ENCODE assay signal across 29 cellular contexts in genomic region chr10:84551437-84552120, GRCh38.
DNase-seq lines count a peak whose midpoint lies in the region; ATAC-seq, FAIRE-seq and TF ChIP-seq lines count a peak whose summit lies in the region.
"Had no signal": no experiment of that assay in that cellular context is flagged by ENCODE, and none has a peak within 500 bp of the region (broad histone marks: within the 10 kb centered on the region; RNA-seq: fewer than 3 reads in every experiment).

No MANE protein-coding gene starts in this region.

- 15% methylated on average over 6 of the region's 6 CpGs for WGBS in GM12878 (ENCODE audit: insufficient coverage, insufficient replicate concordance, low lambda C conversion rate, missing lambda C conversion rate)

- no TSS peak for BruUV-seq in GM12878 (replicated peaks; lab: Mats Ljungman, UMichigan)

- no peak for TF ChIP-seq CTCF in GM12878 (IDR thresholded peaks at IDR 0.05 in 2 of 3, conservative IDR thresholded peaks at IDR 0.05 in 1 of 3; ENCODE audit: control insufficient read depth in 2 of 3, extremely low read depth in 1 of 3, insufficient read depth in 1 of 3, low read depth in 3 of 3, low read length in 3 of 3)

- H3K79me2 ChIP-seq in GM12878 (ENCODE audit: control insufficient read depth, insufficient read depth, low read length) = no peaks in the 10 kb centered on the region

- H3K27me3 Mint-ChIP-seq in activated T-cell treated with anti-CD3 and anti-CD28 coated beads, Interleukin-2, amount 50 U/mL, for 4 hours (ENCODE audit: low read depth) = peaks cover 19% of the 10 kb centered on the region

- no peaks in the 10 kb centered on the region for H3K4me1 ChIP-seq in GM12878 (ENCODE audit: control insufficient read depth, insufficient read depth, low read length)
- H3K4me1 ChIP-seq: body of pancreas, heart right ventricle had no signal

- H3K4me2 ChIP-seq in GM12878 (ENCODE audit: control insufficient read depth, insufficient read depth) = no peak overlapping the region
- H3K4me2 ChIP-seq: KMS-11, neural progenitor cell had no signal

- H4K20me1 ChIP-seq in GM12878 (ENCODE audit: control insufficient read depth, insufficient read depth) = no peaks in the 10 kb centered on the region

- no peaks in the 10 kb centered on the region for H3K36me3 Mint-ChIP-seq in activated T-cell treated with anti-CD3 and anti-CD28 coated beads, Interleukin-2, amount 50 U/mL, for 4 hours (ENCODE audit: insufficient read depth)
- H3K36me3 Mint-ChIP-seq: activated CD4-positive, alpha-beta memory T cell treated with anti-CD3 and anti-CD28 coated beads for 36 hours; activated naive CD8-positive, alpha-beta T cell treated with anti-CD3 and anti-CD28 coated beads, Interleukin-2, amount 10 ng/mL, durations not matched to agents 7 days and 5 days; neural progenitor cell had no signal

- FAIRE-seq in GM12878 (lab: Jason Lieb, UNC) = no peak
- FAIRE-seq: GM12891, HTR-8/SVneo had no signal

- H2AFZ ChIP-seq in GM12878 (ENCODE audit: control insufficient read depth, low read depth, low read length) = no peak overlapping the region
- H2AFZ ChIP-seq: GM23248, neural progenitor cell had no signal

- intact Hi-C loops in GM12878 (cut with micrococcal nuclease; ENCODE audit: unreplicated experiment) = no loop called here

- no peaks in the 10 kb centered on the region for H3K36me3 ChIP-seq in GM12878 (ENCODE audit: control insufficient read depth in 2 of 2, insufficient read depth in 2 of 2, low read length in 1 of 2)
- H3K36me3 ChIP-seq: heart right ventricle, neural progenitor cell, thoracic aorta had no signal

- SMC1A ChIA-PET in GM12878 (lab: Charles Lee; ENCODE audit: uncharacterized antibody, unreplicated experiment) = interaction anchor here (0.9 kb wide), 1 partner anchor 14 kb away, joined by 3 read pairs; no protein-coding TSS in a partner anchor

- no peak overlapping the region for H3K4me3 ChIP-seq in GM12878
- H3K4me3 ChIP-seq: body of pancreas, GM23248, heart right ventricle, neural progenitor cell, thoracic aorta had no signal

- CTCF ChIA-PET in GM12878 (lab: Yijun Ruan, JAX) = interaction anchor here (0.6 to 2.4 kb wide), 5 partner anchors 10 to 285 kb away, joined by 3 to 10 read pairs (median 3); no protein-coding TSS in a partner anchor

- ATAC-seq in GM18867 (IDR thresholded peaks at IDR 0.05; ENCODE audit: unreplicated experiment) (peak; percentile 56), GM19463 (IDR thresholded peaks at IDR 0.05; ENCODE audit: unreplicated experiment) (peak; percentile 76), HG02981 (IDR thresholded peaks at IDR 0.05; ENCODE audit: unreplicated experiment) (peak; percentile 69), GM12878 (peak; percentile 52)
- ATAC-seq in activated T-cell treated with anti-CD3 and anti-CD28 coated beads, Interleukin-2, amount 50 U/mL, for 4 hours = no peak
- ATAC-seq: body of pancreas; heart right ventricle; Panc1; sciatic nerve; stimulated activated naive CD8-positive, alpha-beta T cell treated with anti-CD3 and anti-CD28 coated beads, Interleukin-15, Interleukin-2, amounts not matched to agents 100 U/mL and 50 U/mL, for 24 hours had no signal

- no peaks in the 10 kb centered on the region for H3K27me3 ChIP-seq in GM12878 (replicated peaks in 1 of 2; ENCODE audit: control insufficient read depth in 2 of 2, insufficient read depth in 2 of 2, low read length in 1 of 2)
- H3K27me3 ChIP-seq: body of pancreas, neural progenitor cell had no signal

- no peaks in the 10 kb centered on the region for H3K4me1 Mint-ChIP-seq in activated T-cell treated with anti-CD3 and anti-CD28 coated beads, Interleukin-2, amount 50 U/mL, for 4 hours (ENCODE audit: low read depth)
- H3K4me1 Mint-ChIP-seq: activated naive CD8-positive, alpha-beta T cell treated with anti-CD3 and anti-CD28 coated beads, Interleukin-2, amount 10 ng/mL, durations not matched to agents 7 days and 5 days; neural progenitor cell had no signal

- RAD21 ChIA-PET in GM12878 (lab: Charles Lee; ENCODE audit: unreplicated experiment) = interaction anchor here (0.7 to 1.4 kb wide), 2 partner anchors 11 to 15 kb away, joined by 4 read pairs; no protein-coding TSS in a partner anchor

- no peaks in the 10 kb centered on the region for H3K9me3 Mint-ChIP-seq in activated T-cell treated with anti-CD3 and anti-CD28 coated beads, Interleukin-2, amount 50 U/mL, for 4 hours
- H3K9me3 Mint-ChIP-seq: activated CD4-positive, alpha-beta memory T cell treated with anti-CD3 and anti-CD28 coated beads for 36 hours; activated naive CD8-positive, alpha-beta T cell treated with anti-CD3 and anti-CD28 coated beads, Interleukin-2, amount 10 ng/mL, durations not matched to agents 7 days and 5 days; neural progenitor cell had no signal

- H3K9ac ChIP-seq in GM12878 (ENCODE audit: control insufficient read depth, insufficient read depth, low read length) = no peak overlapping the region
- H3K9ac ChIP-seq: GM23248, KMS-11, neural progenitor cell had no signal

- DNase-seq in GM12878 (ENCODE audit: low read depth, low spot score) (no peak), foreskin melanocyte (no peak), SHP77 treated with DMSO at 0.1 percent for 48 hours (lab: John Stamatoyannopoulos, UW) (no peak), germinal center (ENCODE audit: low spot score) (no peak)
- no peak for DNase-seq in activated T-cell treated with anti-CD3 and anti-CD28 coated beads, Interleukin-2, amount 50 U/mL, for 4 hours
- DNase-seq: activated CD4-positive, alpha-beta memory T cell treated with anti-CD3 and anti-CD28 coated beads for 36 hours; activated effector memory CD4-positive, alpha-beta T cell treated with Interleukin-2 at 50 U/mL for 16 hours; activated naive CD8-positive, alpha-beta T cell treated with anti-CD3 and anti-CD28 coated beads, Interleukin-2, amount 10 ng/mL, durations not matched to agents 7 days and 5 days; body of pancreas; cerebellar nuclear complex; DMS79 treated with DMSO at 0.1 percent for 48 hours; GM23248; heart right ventricle; NCI-H2171; NCI-H510A treated with DMSO at 0.1 percent for 48 hours; SIG-M5; stimulated activated naive CD8-positive, alpha-beta T cell treated with anti-CD3 and anti-CD28 coated beads, Interleukin-15, Interleukin-2, amounts not matched to agents 100 U/mL and 50 U/mL, for 24 hours; SW 1271 had no signal

- in situ Hi-C loops in GM12878 (cut with MboI) = no loop called here

- TF ChIP-seq RAD21 in GM12878 (IDR thresholded peaks at IDR 0.05; ENCODE audit: insufficient read depth, low read depth, low read length) = no peak

- no peak overlapping the region for H3K4me3 Mint-ChIP-seq in activated T-cell treated with anti-CD3 and anti-CD28 coated beads, Interleukin-2, amount 50 U/mL, for 4 hours
- H3K4me3 Mint-ChIP-seq: activated CD4-positive, alpha-beta memory T cell treated with anti-CD3 and anti-CD28 coated beads for 36 hours; activated naive CD8-positive, alpha-beta T cell treated with anti-CD3 and anti-CD28 coated beads, Interleukin-2, amount 10 ng/mL, durations not matched to agents 7 days and 5 days; neural progenitor cell had no signal

- no peak overlapping the region for H3K27ac ChIP-seq in GM12878 (ENCODE audit: control insufficient read depth, insufficient read depth)
- H3K27ac ChIP-seq: body of pancreas, epithelial cell of prostate, GM23248, heart right ventricle, KMS-11, neural progenitor cell, thoracic aorta had no signal

- TF ChIP-seq POLR2A in GM12878 (IDR thresholded peaks at IDR 0.05; ENCODE audit: low read depth, low read length) = no peak

- POLR2A ChIA-PET in GM12878 (lab: Charles Lee) = interaction anchor here (0.6 kb wide), 1 partner anchor 1101 kb away, joined by 6 read pairs; no protein-coding TSS in a partner anchor

- H3K9me3 ChIP-seq in GM12878 (replicated peaks; ENCODE audit: control insufficient read depth, insufficient read depth, low read length) = no peaks in the 10 kb centered on the region
- H3K9me3 ChIP-seq: body of pancreas, heart right ventricle, thoracic aorta had no signal

- no peak for TF ChIP-seq EP300 in GM12878 (IDR thresholded peaks at IDR 0.05; ENCODE audit: borderline replicate concordance in 1 of 2, control insufficient read depth in 1 of 2, low read depth in 2 of 2, low read length in 2 of 2)

TF ChIP-seq in GM12878, 131 proteins besides CTCF, POLR2A, EP300 and RAD21 (continues in another document):
- TF ChIP-seq, protein P1, sequence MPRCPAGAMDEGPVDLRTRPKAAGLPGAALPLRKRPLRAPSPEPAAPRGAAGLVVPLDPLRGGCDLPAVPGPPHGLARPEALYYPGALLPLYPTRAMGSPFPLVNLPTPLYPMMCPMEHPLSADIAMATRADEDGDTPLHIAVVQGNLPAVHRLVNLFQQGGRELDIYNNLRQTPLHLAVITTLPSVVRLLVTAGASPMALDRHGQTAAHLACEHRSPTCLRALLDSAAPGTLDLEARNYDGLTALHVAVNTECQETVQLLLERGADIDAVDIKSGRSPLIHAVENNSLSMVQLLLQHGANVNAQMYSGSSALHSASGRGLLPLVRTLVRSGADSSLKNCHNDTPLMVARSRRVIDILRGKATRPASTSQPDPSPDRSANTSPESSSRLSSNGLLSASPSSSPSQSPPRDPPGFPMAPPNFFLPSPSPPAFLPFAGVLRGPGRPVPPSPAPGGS (IDR thresholded peaks at IDR 0.05; ENCODE audit: borderline replicate concordance, insufficient read depth, low read depth, low read length, poor library complexity, severe bottlenecking) = no peak
- TF ChIP-seq ZNF24 (IDR thresholded peaks at IDR 0.05) (no peak), GATAD2B (conservative IDR thresholded peaks at IDR 0.05; ENCODE audit: low read depth) (no peak), CHD4 (IDR thresholded peaks at IDR 0.05) (no peak), JUNB (IDR thresholded peaks at IDR 0.05) (no peak), SIN3A (IDR thresholded peaks at IDR 0.05; ENCODE audit: low read depth, low read length) (no peak), ATF2 (IDR thresholded peaks at IDR 0.05; ENCODE audit: low read length) (no peak), SMARCA5 (IDR thresholded peaks at IDR 0.05) (no peak), BCL11A (IDR thresholded peaks at IDR 0.05; ENCODE audit: low read depth, low read length) (no peak), JUND (IDR thresholded peaks at IDR 0.05; ENCODE audit: low read depth, low read length) (no peak), MXI1 (IDR thresholded peaks at IDR 0.05; ENCODE audit: low read depth, low read length) (no peak), BMI1 (IDR thresholded peaks at IDR 0.05; ENCODE audit: borderline replicate concordance) (no peak), NFYA (IDR thresholded peaks at IDR 0.05; ENCODE audit: borderline replicate concordance, low read depth, low read length) (no peak)

Comparison
In these comparisons a context has a peak if more than half of its experiments do, and no peak if none do; other contexts are left out.
1. ATAC-seq: peak in GM18867 (single experiment), GM19463 (single experiment), HG02981 (single experiment) and GM12878 (single experiment); none in activated T-cell treated with anti-CD3 and anti-CD28 coated beads, Interleukin-2, amount 50 U/mL, for 4 hours (0 of 2).